In the genomic region with DNA sequence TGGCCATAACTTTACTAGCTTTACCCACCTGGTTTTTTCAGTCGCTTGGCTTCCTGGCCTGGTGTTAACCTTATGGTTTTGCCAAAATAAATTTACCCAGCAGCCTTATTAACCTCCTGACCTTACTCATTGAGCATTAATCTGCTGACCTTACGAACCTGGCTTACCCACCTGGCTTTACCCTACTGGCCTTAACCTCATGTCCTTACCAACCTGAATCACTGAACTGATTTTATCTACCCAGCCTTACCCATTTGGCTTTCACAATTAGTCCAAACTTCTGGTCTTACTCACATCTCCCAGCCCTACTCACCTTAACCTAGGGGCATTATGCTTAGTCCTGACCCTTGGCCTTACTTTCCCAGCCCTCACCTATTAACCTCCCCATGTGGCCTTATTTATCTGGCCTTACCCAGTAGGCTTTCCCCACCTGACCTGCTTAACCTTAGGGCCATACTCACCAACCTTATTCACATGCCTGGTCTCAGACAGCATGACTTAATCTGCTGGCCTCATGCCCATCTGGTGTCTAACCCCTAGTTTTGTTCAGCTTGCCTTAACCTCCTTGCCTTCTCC, we compare ENCODE assay signal across 25 cellular contexts.
"Had no signal": no experiment of that assay in that cellular context is flagged by ENCODE, and none has a peak within 500 bp of the region (broad histone marks: within the 10 kb centered on the region; RNA-seq: fewer than 3 reads in every experiment).

No MANE protein-coding gene starts in this region.

- H3K9me3 ChIP-seq: left lung, neutrophil, ovary, right atrium auricular region, suprapubic skin, thoracic aorta, tibial artery, upper lobe of left lung, vagina had no signal

- H3K9ac ChIP-seq: neural progenitor cell had no signal

- DNase-seq: hippocampal formation; kidney glomerular epithelial cell; left cardiac atrium; left lung; mesendoderm; naive B cell; natural killer cell; nephron progenitor cell; ovary; stimulated activated CD4-positive, alpha-beta T cell treated with anti-CD3 and anti-CD28 coated beads, Interleukin-12 subunit alpha, Interleukin-12 subunit beta, amount 100 ng/mL, for 4 hours; stimulated activated CD4-positive, alpha-beta T cell treated with anti-CD3 and anti-CD28 coated beads, Interleukin-15, amount 100 ng/mL, for 24 hours; stimulated activated CD4-positive, alpha-beta T cell treated with anti-CD3 and anti-CD28 coated beads, Interleukin-2, amount 100 ng/mL, for 24 hours; stimulated activated CD4-positive, alpha-beta T cell treated with anti-CD3 and anti-CD28 coated beads, Interleukin-4, amount 100 ng/mL, for 1 hour; stimulated activated naive CD4-positive, alpha-beta T cell; tibial artery; upper lobe of left lung had no signal

- H3K4me2 ChIP-seq: neural progenitor cell had no signal

- H3K4me1 ChIP-seq: left lung, neural progenitor cell, right atrium auricular region, suprapubic skin, tibial artery, upper lobe of left lung, vagina had no signal

- H3K36me3 ChIP-seq: left lung, neural progenitor cell, neutrophil, ovary, right atrium auricular region, suprapubic skin, thoracic aorta, tibial artery, upper lobe of left lung, vagina had no signal

- H3K27me3 ChIP-seq: left lung, neural progenitor cell, neutrophil, ovary, right atrium auricular region, suprapubic skin, tibial artery, upper lobe of left lung, vagina had no signal

- H3K4me3 ChIP-seq: left lung, lung, neural progenitor cell, ovary, right atrium auricular region, skin epidermis, suprapubic skin, thoracic aorta, tibial artery, upper lobe of left lung, vagina had no signal

- ATAC-seq: left cardiac atrium, left lung, natural killer cell, sciatic nerve had no signal

- H2AFZ ChIP-seq: neural progenitor cell had no signal

- H3K27ac ChIP-seq: left lung, neural progenitor cell, neutrophil, ovary, right atrium auricular region, skin epidermis, suprapubic skin, thoracic aorta, tibial artery, upper lobe of left lung, vagina had no signal
